In genomic region chr1:163414778-163415177, GRCh38 we compare ENCODE assay signal across 14 cellular contexts.
DNase-seq lines count a peak whose midpoint lies in the region; ATAC-seq and TF ChIP-seq lines count a peak whose summit lies in the region.
"Had no signal": no experiment of that assay in that cellular context is flagged by ENCODE, and none has a peak within 500 bp of the region (broad histone marks: within the 10 kb centered on the region; RNA-seq: fewer than 3 reads in every experiment).

No MANE protein-coding gene starts in this region.

- no peak overlapping the region for H3K27ac ChIP-seq in right atrium auricular region
- H3K27ac ChIP-seq in transverse colon, result no peak overlapping the region
- H3K27ac ChIP-seq: psoas muscle had no signal

- H3K36me3 ChIP-seq in right atrium auricular region (no peaks in the 10 kb centered on the region), MG63 (no peaks in the 10 kb centered on the region), transverse colon (no peaks in the 10 kb centered on the region)

- in situ Hi-C loops in transverse colon (cut with MboI; ENCODE audit: low pct_ligation_motif_present in 1 of 4, low pct_unique_long_range_greater_than_20kb in 1 of 4, low sequenced_read_pairs in 3 of 4), result loop anchor here in 1 of 4 donors (25.0 kb wide), 1 partner anchor 1648 kb away; no protein-coding TSS in a partner anchor

- DNase-seq in activated B cell treated with CpG ODN at 0.5 μM for 24 hours (no peak), right atrium auricular region (ENCODE audit: low spot score) (no peak), NCI-H187 treated with DMSO at 0.1 percent for 48 hours (lab: John Stamatoyannopoulos, UW) (no peak), MG63 (no peak), transverse colon (no peak)
- DNase-seq: activated T-cell treated with anti-CD3 and anti-CD28 coated beads, Interleukin-2, amount 50 U/mL, for 4 hours; hippocampal formation; mesendoderm; psoas muscle; stimulated activated CD4-positive, alpha-beta T cell treated with anti-CD3 and anti-CD28 coated beads, Interleukin-4, amount 100 ng/mL, for 24 hours; substantia nigra had no signal

- H3K9me3 Mint-ChIP-seq in activated B cell treated with CpG ODN at 0.5 μM for 24 hours, result no peaks in the 10 kb centered on the region
- H3K9me3 Mint-ChIP-seq: activated T-cell treated with anti-CD3 and anti-CD28 coated beads, Interleukin-2, amount 50 U/mL, for 4 hours had no signal

- intact Hi-C loops in activated B cell treated with CpG ODN at 0.5 μM for 24 hours (cut with micrococcal nuclease), result loop anchor here (5.0 to 10.0 kb wide), 2 partner anchors 1658 to 1730 kb away; no protein-coding TSS in a partner anchor
- intact Hi-C loops in transverse colon (cut with DNase I; ENCODE audit: low total_unique reads), result no loop called here

- H3K9me3 ChIP-seq in right atrium auricular region (no peaks in the 10 kb centered on the region), MG63 (no peaks in the 10 kb centered on the region), transverse colon (no peaks in the 10 kb centered on the region)
- H3K9me3 ChIP-seq: psoas muscle had no signal

- 65 to 89% methylated on average over 2 to 3 of the region's 3 CpGs for WGBS in transverse colon (ENCODE audit: low coverage in 1 of 2), 2 donors

- H3K27ac Mint-ChIP-seq in activated B cell treated with CpG ODN at 0.5 μM for 24 hours, result no peak overlapping the region

- no peak for TF ChIP-seq EP300 in transverse colon (IDR thresholded peaks at IDR 0.05; ENCODE audit: low read depth)

- no peaks in the 10 kb centered on the region for H3K36me3 Mint-ChIP-seq in activated B cell treated with CpG ODN at 0.5 μM for 24 hours (ENCODE audit: low read depth)

- H3K4me3 Mint-ChIP-seq in activated B cell treated with CpG ODN at 0.5 μM for 24 hours, result no peak overlapping the region
- H3K4me3 Mint-ChIP-seq: activated T-cell treated with anti-CD3 and anti-CD28 coated beads, Interleukin-2, amount 50 U/mL, for 4 hours had no signal

- peak; percentile 92 for ATAC-seq in GM18909 (IDR thresholded peaks at IDR 0.05; ENCODE audit: poor library complexity, unreplicated experiment)
- ATAC-seq in GM21737 (IDR thresholded peaks at IDR 0.05; ENCODE audit: unreplicated experiment), result peak; percentile 80
- ATAC-seq in HG03139 (IDR thresholded peaks at IDR 0.05; ENCODE audit: unreplicated experiment), result peak; percentile 90
- ATAC-seq in activated B cell treated with CpG ODN at 0.5 μM for 24 hours (ENCODE audit: low read depth), result peak; percentile 42
- ATAC-seq: activated T-cell treated with anti-CD3 and anti-CD28 coated beads, Interleukin-2, amount 50 U/mL, for 4 hours; psoas muscle had no signal

- CTCF ChIA-PET in activated B cell treated with CpG ODN at 0.5 μM for 24 hours (lab: Charles Lee), result interaction anchor here (1.1 kb wide), 1 partner anchor 1374 kb away, joined by 3 read pairs; no protein-coding TSS in a partner anchor

- POLR2A ChIA-PET in activated B cell treated with CpG ODN at 0.5 μM for 24 hours (lab: Charles Lee), result no interaction called here

- H3K27me3 ChIP-seq in right atrium auricular region (no peaks in the 10 kb centered on the region), MG63 (no peaks in the 10 kb centered on the region; the same call in 1 of the 2 replicates), transverse colon (no peaks in the 10 kb centered on the region)

- TF ChIP-seq POLR2A in transverse colon (IDR thresholded peaks at IDR 0.05), result no peak

- no peaks in the 10 kb centered on the region for H3K4me1 ChIP-seq in right atrium auricular region
- no peaks in the 10 kb centered on the region for H3K4me1 ChIP-seq in transverse colon
- H3K4me1 ChIP-seq: psoas muscle had no signal

- H3K27me3 Mint-ChIP-seq in activated B cell treated with CpG ODN at 0.5 μM for 24 hours, result peaks cover 17% of the 10 kb centered on the region

- H3K4me1 Mint-ChIP-seq in activated B cell treated with CpG ODN at 0.5 μM for 24 hours, result peaks cover 21% of the 10 kb centered on the region

- TF ChIP-seq CTCF in activated B cell treated with CpG ODN at 0.5 μM for 24 hours (IDR thresholded peaks at IDR 0.05) (no peak), right atrium auricular region (IDR thresholded peaks at IDR 0.05) (no peak), transverse colon (IDR thresholded peaks at IDR 0.05) (no peak)

- H3K4me3 ChIP-seq in right atrium auricular region, result no peak overlapping the region
- H3K4me3 ChIP-seq in MG63, result no peak overlapping the region
- H3K4me3 ChIP-seq in transverse colon, result no peak overlapping the region
- H3K4me3 ChIP-seq: psoas muscle had no signal

Comparison
In these comparisons a context has a peak if more than half of its experiments do, and no peak if none do; other contexts are left out.
1. ATAC-seq: peak in every context shown above with its lines; median percentile 92 in GM18909; 90 in HG03139; 80 in GM21737; 42 in activated B cell treated with CpG ODN at 0.5 μM for 24 hours.